ENCODE assay signal across 9 cellular contexts in genomic region chr5:172420215-172420934, GRCh38. TPM values are rescaled to one million over a fixed set of nuclear protein-coding genes. Genes with fewer than 3 reads are reported as not detected.
DNase-seq lines count a peak whose midpoint lies in the region; ATAC-seq and TF ChIP-seq lines count a peak whose summit lies in the region.
"Had no signal": no experiment of that assay in that cellular context is flagged by ENCODE, and none has a peak within 500 bp of the region (broad histone marks: within the 10 kb centered on the region; RNA-seq: fewer than 3 reads in every experiment).

No MANE protein-coding gene starts in this region.

- DNase-seq in AG04449 (ENCODE audit: low read depth, low spot score) (peak; percentile 76), HFFc6 (peak; percentile 85), glutamatergic neuron (no peak), pulmonary artery endothelial cell (ENCODE audit: low read depth, low spot score) (peak; percentile 45), NCI-H128 (lab: John Stamatoyannopoulos, UW; ENCODE audit: unreplicated experiment) (no peak)
- peak; percentile 45 for DNase-seq in activated CD8-positive, alpha-beta T cell treated with anti-CD3 and anti-CD28 coated beads for 36 hours

- TF ChIP-seq CTCF in AG04449 (IDR thresholded peaks at IDR 0.05; ENCODE audit: insufficient read depth, low read length, missing control alignments) (no peak), HFFc6 (IDR thresholded peaks at IDR 0.05) (no peak), glutamatergic neuron (IDR thresholded peaks at IDR 0.05; ENCODE audit: partially characterized antibody, unreplicated experiment) (no peak)
- no peak for TF ChIP-seq CTCF in activated CD8-positive, alpha-beta T cell treated with anti-CD3 and anti-CD28 coated beads for 36 hours (IDR thresholded peaks at IDR 0.05)

- POLR2A ChIA-PET in AG04449 (lab: Yijun Ruan, JAX) = no interaction called here
- POLR2A ChIA-PET in activated CD8-positive, alpha-beta T cell treated with anti-CD3 and anti-CD28 coated beads for 36 hours (lab: Charles Lee) = no interaction called here

- H3K36me3 Mint-ChIP-seq in HFFc6 (ENCODE audit: low read depth) = peaks cover 6% of the 10 kb centered on the region
- H3K36me3 Mint-ChIP-seq in activated CD8-positive, alpha-beta T cell treated with anti-CD3 and anti-CD28 coated beads for 36 hours (ENCODE audit: low read depth) = no peaks in the 10 kb centered on the region
- peaks cover 6% of the 10 kb centered on the region for H3K36me3 Mint-ChIP-seq in glutamatergic neuron (ENCODE audit: unreplicated experiment)

- no peaks in the 10 kb centered on the region for H3K9me3 Mint-ChIP-seq in HFFc6
- H3K9me3 Mint-ChIP-seq in activated CD8-positive, alpha-beta T cell treated with anti-CD3 and anti-CD28 coated beads for 36 hours = no peaks in the 10 kb centered on the region
- H3K9me3 Mint-ChIP-seq in glutamatergic neuron (ENCODE audit: unreplicated experiment) = peaks cover 15% of the 10 kb centered on the region
- H3K9me3 Mint-ChIP-seq: stimulated activated naive CD8-positive, alpha-beta T cell treated with anti-CD3 and anti-CD28 coated beads, Interleukin-15, Interleukin-2, amounts not matched to agents 100 ng/mL and 50 ng/mL, for 24 hours had no signal

- H3K27ac Mint-ChIP-seq in HFFc6 (peak overlapping the region; percentile 39), glutamatergic neuron (ENCODE audit: unreplicated experiment) (peak overlapping the region; percentile 98)
- no peak overlapping the region for H3K27ac Mint-ChIP-seq in activated CD8-positive, alpha-beta T cell treated with anti-CD3 and anti-CD28 coated beads for 36 hours
- H3K27ac Mint-ChIP-seq: stimulated activated naive CD8-positive, alpha-beta T cell treated with anti-CD3 and anti-CD28 coated beads, Interleukin-15, Interleukin-2, amounts not matched to agents 100 ng/mL and 50 ng/mL, for 24 hours had no signal

- H3K4me3 Mint-ChIP-seq in HFFc6 (no peak overlapping the region), glutamatergic neuron (ENCODE audit: unreplicated experiment) (peak overlapping the region; percentile 74)
- no peak overlapping the region for H3K4me3 Mint-ChIP-seq in activated CD8-positive, alpha-beta T cell treated with anti-CD3 and anti-CD28 coated beads for 36 hours
- H3K4me3 Mint-ChIP-seq: stimulated activated naive CD8-positive, alpha-beta T cell treated with anti-CD3 and anti-CD28 coated beads, Interleukin-15, Interleukin-2, amounts not matched to agents 100 ng/mL and 50 ng/mL, for 24 hours had no signal

- peak; percentile 76 for ATAC-seq in activated CD8-positive, alpha-beta T cell treated with anti-CD3 and anti-CD28 coated beads for 36 hours
- ATAC-seq in HG03097 (IDR thresholded peaks at IDR 0.05; ENCODE audit: low FRiP score, unreplicated experiment) = no peak
- ATAC-seq in HG03571 (IDR thresholded peaks at IDR 0.05; ENCODE audit: unreplicated experiment) = no peak

- H3K4me3 ChIP-seq in AG04449 (ENCODE audit: low read depth, low read length) = no peak overlapping the region

- intact Hi-C loops in activated CD8-positive, alpha-beta T cell treated with anti-CD3 and anti-CD28 coated beads for 36 hours (cut with micrococcal nuclease) = no loop called here

- H3K4me1 Mint-ChIP-seq in HFFc6 (ENCODE audit: low read depth) (peaks cover 47% of the 10 kb centered on the region), glutamatergic neuron (ENCODE audit: low read depth, unreplicated experiment) (peaks cover 59% of the 10 kb centered on the region)
- H3K4me1 Mint-ChIP-seq in activated CD8-positive, alpha-beta T cell treated with anti-CD3 and anti-CD28 coated beads for 36 hours (ENCODE audit: low read depth) = no peaks in the 10 kb centered on the region

- H3K27me3 Mint-ChIP-seq in HFFc6 (ENCODE audit: insufficient read depth) = peaks cover 3% of the 10 kb centered on the region; the same call in 1 of the 2 replicates
- peaks cover 3% of the 10 kb centered on the region for H3K27me3 Mint-ChIP-seq in activated CD8-positive, alpha-beta T cell treated with anti-CD3 and anti-CD28 coated beads for 36 hours
- peaks cover 15% of the 10 kb centered on the region for H3K27me3 Mint-ChIP-seq in glutamatergic neuron (ENCODE audit: unreplicated experiment)

- CTCF ChIA-PET in AG04449 (lab: Yijun Ruan, JAX) = interaction anchor here (1.4 to 7.6 kb wide), 3 partner anchors 12 to 231 kb away, joined by 3 to 63 read pairs (median 4); no protein-coding TSS in a partner anchor
- CTCF ChIA-PET in activated CD8-positive, alpha-beta T cell treated with anti-CD3 and anti-CD28 coated beads for 36 hours (lab: Charles Lee) = no interaction called here

RNA-seq across cellular contexts. Expression of gene SH3PXD2B, which starts 34.0 kb away (rescaled TPM):
- 10 to 100 TPM; 12.4 to 28.4 (median 24.3) TPM for total RNA-seq in HFFc6 (2021; fragmentation: NEBNext Ultra II Directional; extraction: Animal tissue kit (Norgen Biotek cat#: 25700))
- under 1 TPM; 0.38 to 0.47 TPM for total RNA-seq in activated CD8-positive, alpha-beta T cell treated with anti-CD3 and anti-CD28 coated beads for 36 hours
- total RNA-seq in glutamatergic neuron (ENCODE audit: unreplicated experiment) = 96.8 TPM
- total RNA-seq in pulmonary artery endothelial cell = 19.4 and 25.9 TPM in 2 replicates

Comparison
In these comparisons a context has a peak if more than half of its experiments do, and no peak if none do; other contexts are left out.
1. DNase-seq: peak in AG04449 (single experiment), HFFc6 (single experiment), activated CD8-positive, alpha-beta T cell treated with anti-CD3 and anti-CD28 coated beads for 36 hours (single experiment) and pulmonary artery endothelial cell (single experiment); none in glutamatergic neuron (single experiment) and NCI-H128 (single experiment).
2. RNA of gene SH3PXD2B, which starts 34.0 kb away (total RNA-seq): 96.8 TPM in glutamatergic neuron (single experiment), 19.4 to 25.9 TPM in pulmonary artery endothelial cell and 12.4 to 28.4 TPM in HFFc6; 0.38 to 0.47 TPM in activated CD8-positive, alpha-beta T cell treated with anti-CD3 and anti-CD28 coated beads for 36 hours; every median in the first group is over 4 times any median in the second.